ENCODE assay signal across 19 cellular contexts in genomic region chr1:179860667-179861066, GRCh38.
"Had no signal": no experiment of that assay in that cellular context is flagged by ENCODE, and none has a peak within 500 bp of the region (broad histone marks: within the 10 kb centered on the region; RNA-seq: fewer than 3 reads in every experiment).

No MANE protein-coding gene starts in this region.

- H3K9me3 ChIP-seq: SJSA1 had no signal

- H3K9ac ChIP-seq: KMS-11 had no signal

- H3K4me2 ChIP-seq: KMS-11 had no signal

- DNase-seq: IMR-90, Kasumi-1, MM.1S, NCI-H1092 treated with DMSO at 0.1 percent for 48 hours, NCI-H1436, NCI-H187, NCI-H2029, NCI-H2081 treated with DMSO at 0.1 percent for 48 hours, NCI-H2171, NCI-H524, NCI-H526 treated with DMSO at 0.1 percent for 48 hours, NCI-H748 treated with DMSO at 0.1 percent for 48 hours, Right ventricle myocardium superior, RPMI8226, SIG-M5 had no signal

- H3K27ac ChIP-seq: KMS-11, SJSA1, SK-N-MC had no signal

- ATAC-seq: HepG2 had no signal

- H3K4me3 ChIP-seq: SJSA1, SK-N-MC had no signal

- H3K27me3 ChIP-seq: SJSA1 had no signal

- H3K4me1 ChIP-seq: SJSA1 had no signal
